In genomic region chr12:52796429-52796794, GRCh38 we compare ENCODE assay signal across 43 cellular contexts. TPM values are rescaled to one million over a fixed set of nuclear protein-coding genes. Genes with fewer than 3 reads are reported as not detected.
"Had no signal": no experiment of that assay in that cellular context is flagged by ENCODE, and none has a peak within 500 bp of the region (broad histone marks: within the 10 kb centered on the region; RNA-seq: fewer than 3 reads in every experiment).

No MANE protein-coding gene starts in this region.

- ATAC-seq: activated naive CD4-positive, alpha-beta T cell treated with anti-CD3 and anti-CD28 coated beads, Interleukin-2, amount 50 U/mL, for 72 hours; activated naive CD8-positive, alpha-beta T cell treated with anti-CD3 and anti-CD28 coated beads, Interleukin-2, amount 50 U/mL, for 24 hours; activated T-cell treated with anti-CD3 and anti-CD28 coated beads, Interleukin-2, amount 50 U/mL, for 4 hours; activated T-cell treated with anti-CD3 and anti-CD28 coated beads, Interleukin-2, amount 50 U/mL, for 72 hours; activated T-helper 17 cell treated with anti-CD3 and anti-CD28 coated beads, Interleukin-2, amount 50 U/mL, for 72 hours; body of pancreas had no signal

- H3K9me3 ChIP-seq: adrenal gland, ascending aorta, body of pancreas, breast epithelium had no signal

- FAIRE-seq: astrocyte, bronchial epithelial cell had no signal

- H3K27ac ChIP-seq: adrenal gland, ascending aorta, body of pancreas, brain microvascular endothelial cell, breast epithelium, cardiac muscle cell had no signal

- H3K9me3 Mint-ChIP-seq: activated naive CD4-positive, alpha-beta T cell treated with anti-CD3 and anti-CD28 coated beads for 36 hours; activated naive CD4-positive, alpha-beta T cell treated with anti-CD3 and anti-CD28 coated beads, Interleukin-2, amount 10 ng/mL, durations not matched to agents 7 days and 5 days; activated naive CD4-positive, alpha-beta T cell treated with anti-CD3 and anti-CD28 coated beads, Interleukin-2, amount 50 U/mL, for 24 hours; activated naive CD4-positive, alpha-beta T cell treated with anti-CD3 and anti-CD28 coated beads, Interleukin-2, amount 50 U/mL, for 72 hours; activated naive CD8-positive, alpha-beta T cell treated with anti-CD3 and anti-CD28 coated beads for 36 hours; activated naive CD8-positive, alpha-beta T cell treated with anti-CD3 and anti-CD28 coated beads, Interleukin-2, amount 10 ng/mL, durations not matched to agents 7 days and 5 days; activated naive CD8-positive, alpha-beta T cell treated with anti-CD3 and anti-CD28 coated beads, Interleukin-2, amount 50 U/mL, for 24 hours; activated T-cell treated with anti-CD3 and anti-CD28 coated beads, Interleukin-2, amount 50 U/mL, for 24 hours; activated T-cell treated with anti-CD3 and anti-CD28 coated beads, Interleukin-2, amount 50 U/mL, for 4 hours; activated T-cell treated with anti-CD3 and anti-CD28 coated beads, Interleukin-2, amount 50 U/mL, for 72 hours; activated T-helper 1 cell treated with anti-CD3 and anti-CD28 coated beads, Interleukin-12 subunit alpha, Interleukin-12 subunit beta, Interleukin-2, Interleukin-4 antibody, amounts not matched to agents 30 ng/mL and 10 ng/mL and 1 ng/mL, durations not matched to agents 14 hours and 24 hours and 36 hours; activated T-helper 17 cell treated with anti-CD3 and anti-CD28 coated beads, Interleukin-2, amount 50 U/mL, for 72 hours; activated T-helper 2 cell treated with anti-CD3 and anti-CD28 coated beads, Interferon-gamma antibody, Interleukin-2, Interleukin-4, amounts not matched to agents 10 μg/mL and 5 μg/mL and 100 μg/mL, durations not matched to agents 14 hours and 24 hours and 36 hours; brain; central memory CD8-positive, alpha-beta T cell had no signal

- H3K27me3 ChIP-seq: ascending aorta, body of pancreas, brain microvascular endothelial cell, breast epithelium had no signal

- H3K27ac Mint-ChIP-seq: activated naive CD4-positive, alpha-beta T cell treated with anti-CD3 and anti-CD28 coated beads for 36 hours; activated naive CD4-positive, alpha-beta T cell treated with anti-CD3 and anti-CD28 coated beads, Interleukin-2, amount 10 ng/mL, durations not matched to agents 7 days and 5 days; activated naive CD4-positive, alpha-beta T cell treated with anti-CD3 and anti-CD28 coated beads, Interleukin-2, amount 50 U/mL, for 24 hours; activated naive CD4-positive, alpha-beta T cell treated with anti-CD3 and anti-CD28 coated beads, Interleukin-2, amount 50 U/mL, for 72 hours; activated naive CD8-positive, alpha-beta T cell; activated naive CD8-positive, alpha-beta T cell treated with anti-CD3 and anti-CD28 coated beads for 36 hours; activated naive CD8-positive, alpha-beta T cell treated with anti-CD3 and anti-CD28 coated beads, Interleukin-2, amount 10 ng/mL, durations not matched to agents 7 days and 5 days; activated naive CD8-positive, alpha-beta T cell treated with anti-CD3 and anti-CD28 coated beads, Interleukin-2, amount 50 U/mL, for 24 hours; activated T-cell treated with anti-CD3 and anti-CD28 coated beads, Interleukin-2, amount 50 U/mL, for 24 hours; activated T-cell treated with anti-CD3 and anti-CD28 coated beads, Interleukin-2, amount 50 U/mL, for 72 hours; activated T-helper 1 cell treated with anti-CD3 and anti-CD28 coated beads, Interleukin-12 subunit alpha, Interleukin-12 subunit beta, Interleukin-2, Interleukin-4 antibody, amounts not matched to agents 30 ng/mL and 10 ng/mL and 1 ng/mL, durations not matched to agents 14 hours and 24 hours and 36 hours; activated T-helper 17 cell treated with anti-CD3 and anti-CD28 coated beads, Interleukin-2, amount 50 U/mL, for 72 hours; activated T-helper 2 cell treated with anti-CD3 and anti-CD28 coated beads, Interferon-gamma antibody, Interleukin-2, Interleukin-4, amounts not matched to agents 10 μg/mL and 5 μg/mL and 100 μg/mL, durations not matched to agents 14 hours and 24 hours and 36 hours; brain had no signal

- H3K36me3 ChIP-seq: adrenal gland, ascending aorta, brain microvascular endothelial cell, breast epithelium, cardiac muscle cell had no signal

- DNase-seq: activated effector memory CD4-positive, alpha-beta T cell treated with anti-CD3 and anti-CD28 coated beads, Interleukin-2, amount 50 U/mL, for 16 hours; activated effector memory CD4-positive, alpha-beta T cell treated with Interleukin-2 at 50 U/mL for 16 hours; activated gamma-delta T cell; activated gamma-delta T cell treated with Interleukin-2 at 50 U/mL for 16 hours; activated naive CD4-positive, alpha-beta T cell; activated naive CD4-positive, alpha-beta T cell treated with anti-CD3 and anti-CD28 coated beads for 36 hours; activated naive CD4-positive, alpha-beta T cell treated with anti-CD3 and anti-CD28 coated beads, Interleukin-2, amount 10 ng/mL, durations not matched to agents 7 days and 5 days; activated naive CD4-positive, alpha-beta T cell treated with anti-CD3 and anti-CD28 coated beads, Interleukin-2, amount 50 U/mL, for 16 hours; activated naive CD4-positive, alpha-beta T cell treated with Interleukin-2 at 50 U/mL for 16 hours; activated naive CD8-positive, alpha-beta T cell treated with anti-CD3 and anti-CD28 coated beads for 36 hours; activated naive CD8-positive, alpha-beta T cell treated with anti-CD3 and anti-CD28 coated beads, Interleukin-2, amount 10 ng/mL, durations not matched to agents 7 days and 5 days; activated naive CD8-positive, alpha-beta T cell treated with anti-CD3 and anti-CD28 coated beads, Interleukin-2, amount 50 U/mL, for 24 hours; activated T-cell treated with anti-CD3 and anti-CD28 coated beads, Interleukin-2, amount 50 U/mL, for 24 hours; activated T-cell treated with anti-CD3 and anti-CD28 coated beads, Interleukin-2, amount 50 U/mL, for 4 hours; activated T-cell treated with anti-CD3 and anti-CD28 coated beads, Interleukin-2, amount 50 U/mL, for 48 hours; activated T-cell treated with anti-CD3 and anti-CD28 coated beads, Interleukin-2, amount 50 U/mL, for 72 hours; adrenal gland; amniotic stem cell; amygdala; anterior cingulate cortex; aorta; body of pancreas; brain microvascular endothelial cell; caudate nucleus; central memory CD4-positive, alpha-beta T cell; cerebellar nuclear complex had no signal

- H3K4me1 ChIP-seq: adrenal gland, ascending aorta, breast epithelium had no signal

- H3K4me3 Mint-ChIP-seq: activated naive CD4-positive, alpha-beta T cell treated with anti-CD3 and anti-CD28 coated beads for 36 hours; activated naive CD4-positive, alpha-beta T cell treated with anti-CD3 and anti-CD28 coated beads, Interleukin-2, amount 10 ng/mL, durations not matched to agents 7 days and 5 days; activated naive CD4-positive, alpha-beta T cell treated with anti-CD3 and anti-CD28 coated beads, Interleukin-2, amount 50 U/mL, for 24 hours; activated naive CD8-positive, alpha-beta T cell; activated naive CD8-positive, alpha-beta T cell treated with anti-CD3 and anti-CD28 coated beads for 36 hours; activated naive CD8-positive, alpha-beta T cell treated with anti-CD3 and anti-CD28 coated beads, Interleukin-2, amount 10 ng/mL, durations not matched to agents 7 days and 5 days; activated naive CD8-positive, alpha-beta T cell treated with anti-CD3 and anti-CD28 coated beads, Interleukin-2, amount 50 U/mL, for 24 hours; activated T-cell treated with anti-CD3 and anti-CD28 coated beads, Interleukin-2, amount 50 U/mL, for 24 hours; activated T-cell treated with anti-CD3 and anti-CD28 coated beads, Interleukin-2, amount 50 U/mL, for 4 hours; activated T-cell treated with anti-CD3 and anti-CD28 coated beads, Interleukin-2, amount 50 U/mL, for 72 hours; activated T-helper 1 cell treated with anti-CD3 and anti-CD28 coated beads, Interleukin-12 subunit alpha, Interleukin-12 subunit beta, Interleukin-2, Interleukin-4 antibody, amounts not matched to agents 30 ng/mL and 10 ng/mL and 1 ng/mL, durations not matched to agents 14 hours and 24 hours and 36 hours; activated T-helper 17 cell treated with anti-CD3 and anti-CD28 coated beads, Interleukin-2, amount 50 U/mL, for 72 hours; brain; central memory CD8-positive, alpha-beta T cell had no signal

- H3K4me3 ChIP-seq: adrenal gland, ascending aorta, body of pancreas, breast epithelium, cardiac muscle cell had no signal

- H3K36me3 Mint-ChIP-seq: activated naive CD4-positive, alpha-beta T cell treated with anti-CD3 and anti-CD28 coated beads, Interleukin-2, amount 10 ng/mL, durations not matched to agents 7 days and 5 days; activated naive CD4-positive, alpha-beta T cell treated with anti-CD3 and anti-CD28 coated beads, Interleukin-2, amount 50 U/mL, for 72 hours; activated naive CD8-positive, alpha-beta T cell; activated naive CD8-positive, alpha-beta T cell treated with anti-CD3 and anti-CD28 coated beads for 36 hours; activated naive CD8-positive, alpha-beta T cell treated with anti-CD3 and anti-CD28 coated beads, Interleukin-2, amount 10 ng/mL, durations not matched to agents 7 days and 5 days; brain had no signal

- H3K4me1 Mint-ChIP-seq: activated naive CD4-positive, alpha-beta T cell treated with anti-CD3 and anti-CD28 coated beads, Interleukin-2, amount 10 ng/mL, durations not matched to agents 7 days and 5 days; activated T-helper 17 cell treated with anti-CD3 and anti-CD28 coated beads, Interleukin-2, amount 50 U/mL, for 72 hours; brain had no signal

- H3K27me3 Mint-ChIP-seq: activated naive CD4-positive, alpha-beta T cell treated with anti-CD3 and anti-CD28 coated beads, Interleukin-2, amount 50 U/mL, for 24 hours; activated naive CD8-positive, alpha-beta T cell treated with anti-CD3 and anti-CD28 coated beads for 36 hours; activated T-cell treated with anti-CD3 and anti-CD28 coated beads, Interleukin-2, amount 50 U/mL, for 24 hours had no signal

RNA-seq across cellular contexts. Expression of gene KRT3, which starts 0.5 kb away (rescaled TPM):
- total RNA-seq: activated naive CD4-positive, alpha-beta T cell treated with anti-CD3 and anti-CD28 coated beads for 36 hours; activated naive CD8-positive, alpha-beta T cell treated with anti-CD3 and anti-CD28 coated beads for 36 hours; activated naive CD8-positive, alpha-beta T cell treated with anti-CD3 and anti-CD28 coated beads, Interleukin-2, amount 10 ng/mL, durations not matched to agents 7 days and 5 days; activated T-cell treated with anti-CD3 and anti-CD28 coated beads, Interleukin-2, amount 50 U/mL, for 4 hours; activated T-cell treated with anti-CD3 and anti-CD28 coated beads, Interleukin-2, amount 50 U/mL, for 72 hours; activated T-helper 17 cell treated with anti-CD3 and anti-CD28 coated beads, Interleukin-2, amount 50 U/mL, for 72 hours; activated T-helper 2 cell treated with anti-CD3 and anti-CD28 coated beads, Interferon-gamma antibody, Interleukin-2, Interleukin-4, amounts not matched to agents 10 μg/mL and 5 μg/mL and 100 μg/mL, durations not matched to agents 14 hours and 24 hours and 36 hours; adrenal gland; aorta; ascending aorta; body of pancreas; breast epithelium; cardiac muscle cell; cardiac septum; cerebellum; chondrocyte had no signal
- polyA plus RNA-seq: adipose tissue, adrenal gland, aorta, cardiac muscle cell had no signal

RNA-seq across cellular contexts. Expression of gene KRT4, which starts 17.5 kb away (rescaled TPM):
- total RNA-seq: activated naive CD4-positive, alpha-beta T cell treated with anti-CD3 and anti-CD28 coated beads for 36 hours; activated naive CD4-positive, alpha-beta T cell treated with anti-CD3 and anti-CD28 coated beads, Interleukin-2, amount 50 U/mL, for 72 hours; activated naive CD8-positive, alpha-beta T cell treated with anti-CD3 and anti-CD28 coated beads, Interleukin-2, amount 10 ng/mL, durations not matched to agents 7 days and 5 days; activated T-cell treated with anti-CD3 and anti-CD28 coated beads, Interleukin-2, amount 50 U/mL, for 4 hours; activated T-helper 1 cell treated with anti-CD3 and anti-CD28 coated beads, Interleukin-12 subunit alpha, Interleukin-12 subunit beta, Interleukin-2, Interleukin-4 antibody, amounts not matched to agents 30 ng/mL and 10 ng/mL and 1 ng/mL, durations not matched to agents 14 hours and 24 hours and 36 hours; activated T-helper 17 cell treated with anti-CD3 and anti-CD28 coated beads, Interleukin-2, amount 50 U/mL, for 72 hours; activated T-helper 2 cell treated with anti-CD3 and anti-CD28 coated beads, Interferon-gamma antibody, Interleukin-2, Interleukin-4, amounts not matched to agents 10 μg/mL and 5 μg/mL and 100 μg/mL, durations not matched to agents 14 hours and 24 hours and 36 hours; aorta; ascending aorta; astrocyte; cardiac muscle cell; cardiac septum; cerebellum had no signal
- polyA plus RNA-seq: cardiac muscle cell had no signal

RNA-seq across cellular contexts. Expression of gene KRT76, which starts 19.3 kb away (rescaled TPM):
- total RNA-seq: activated naive CD4-positive, alpha-beta T cell treated with anti-CD3 and anti-CD28 coated beads for 36 hours; activated naive CD4-positive, alpha-beta T cell treated with anti-CD3 and anti-CD28 coated beads, Interleukin-2, amount 50 U/mL, for 72 hours; activated naive CD8-positive, alpha-beta T cell treated with anti-CD3 and anti-CD28 coated beads for 36 hours; activated naive CD8-positive, alpha-beta T cell treated with anti-CD3 and anti-CD28 coated beads, Interleukin-2, amount 10 ng/mL, durations not matched to agents 7 days and 5 days; activated T-cell treated with anti-CD3 and anti-CD28 coated beads, Interleukin-2, amount 50 U/mL, for 4 hours; activated T-cell treated with anti-CD3 and anti-CD28 coated beads, Interleukin-2, amount 50 U/mL, for 72 hours; activated T-helper 1 cell treated with anti-CD3 and anti-CD28 coated beads, Interleukin-12 subunit alpha, Interleukin-12 subunit beta, Interleukin-2, Interleukin-4 antibody, amounts not matched to agents 30 ng/mL and 10 ng/mL and 1 ng/mL, durations not matched to agents 14 hours and 24 hours and 36 hours; activated T-helper 17 cell treated with anti-CD3 and anti-CD28 coated beads, Interleukin-2, amount 50 U/mL, for 72 hours; activated T-helper 2 cell treated with anti-CD3 and anti-CD28 coated beads, Interferon-gamma antibody, Interleukin-2, Interleukin-4, amounts not matched to agents 10 μg/mL and 5 μg/mL and 100 μg/mL, durations not matched to agents 14 hours and 24 hours and 36 hours; adrenal gland; aorta; ascending aorta; astrocyte; body of pancreas; breast epithelium; bronchial epithelial cell; cardiac muscle cell; cardiac septum; cerebellum; chondrocyte had no signal
- polyA plus RNA-seq: adipose tissue, adrenal gland, aorta, cardiac muscle cell had no signal

RNA-seq across cellular contexts. Expression of gene KRT79, which starts 37.7 kb away (rescaled TPM):
- total RNA-seq: activated naive CD4-positive, alpha-beta T cell treated with anti-CD3 and anti-CD28 coated beads for 36 hours; activated naive CD8-positive, alpha-beta T cell treated with anti-CD3 and anti-CD28 coated beads, Interleukin-2, amount 10 ng/mL, durations not matched to agents 7 days and 5 days; activated T-helper 1 cell treated with anti-CD3 and anti-CD28 coated beads, Interleukin-12 subunit alpha, Interleukin-12 subunit beta, Interleukin-2, Interleukin-4 antibody, amounts not matched to agents 30 ng/mL and 10 ng/mL and 1 ng/mL, durations not matched to agents 14 hours and 24 hours and 36 hours; activated T-helper 2 cell treated with anti-CD3 and anti-CD28 coated beads, Interferon-gamma antibody, Interleukin-2, Interleukin-4, amounts not matched to agents 10 μg/mL and 5 μg/mL and 100 μg/mL, durations not matched to agents 14 hours and 24 hours and 36 hours; adrenal gland; aorta; ascending aorta; body of pancreas; cardiac muscle cell; cardiac septum; cerebellum had no signal
- polyA plus RNA-seq: aorta, cardiac muscle cell had no signal

RNA-seq across cellular contexts. Expression of gene KRT78, which starts 52.4 kb away (rescaled TPM):
- total RNA-seq: activated naive CD4-positive, alpha-beta T cell treated with anti-CD3 and anti-CD28 coated beads for 36 hours; activated naive CD4-positive, alpha-beta T cell treated with anti-CD3 and anti-CD28 coated beads, Interleukin-2, amount 50 U/mL, for 72 hours; activated naive CD8-positive, alpha-beta T cell treated with anti-CD3 and anti-CD28 coated beads for 36 hours; activated naive CD8-positive, alpha-beta T cell treated with anti-CD3 and anti-CD28 coated beads, Interleukin-2, amount 10 ng/mL, durations not matched to agents 7 days and 5 days; activated T-cell treated with anti-CD3 and anti-CD28 coated beads, Interleukin-2, amount 50 U/mL, for 4 hours; activated T-cell treated with anti-CD3 and anti-CD28 coated beads, Interleukin-2, amount 50 U/mL, for 72 hours; activated T-helper 1 cell treated with anti-CD3 and anti-CD28 coated beads, Interleukin-12 subunit alpha, Interleukin-12 subunit beta, Interleukin-2, Interleukin-4 antibody, amounts not matched to agents 30 ng/mL and 10 ng/mL and 1 ng/mL, durations not matched to agents 14 hours and 24 hours and 36 hours; activated T-helper 17 cell treated with anti-CD3 and anti-CD28 coated beads, Interleukin-2, amount 50 U/mL, for 72 hours; activated T-helper 2 cell treated with anti-CD3 and anti-CD28 coated beads, Interferon-gamma antibody, Interleukin-2, Interleukin-4, amounts not matched to agents 10 μg/mL and 5 μg/mL and 100 μg/mL, durations not matched to agents 14 hours and 24 hours and 36 hours; adrenal gland; aorta; ascending aorta; astrocyte; body of pancreas; cardiac muscle cell; cardiac septum; cerebellum; chondrocyte had no signal
- polyA plus RNA-seq: cardiac muscle cell had no signal
